1 cellular context compared by ENCODE assay signal in the genomic region with DNA sequence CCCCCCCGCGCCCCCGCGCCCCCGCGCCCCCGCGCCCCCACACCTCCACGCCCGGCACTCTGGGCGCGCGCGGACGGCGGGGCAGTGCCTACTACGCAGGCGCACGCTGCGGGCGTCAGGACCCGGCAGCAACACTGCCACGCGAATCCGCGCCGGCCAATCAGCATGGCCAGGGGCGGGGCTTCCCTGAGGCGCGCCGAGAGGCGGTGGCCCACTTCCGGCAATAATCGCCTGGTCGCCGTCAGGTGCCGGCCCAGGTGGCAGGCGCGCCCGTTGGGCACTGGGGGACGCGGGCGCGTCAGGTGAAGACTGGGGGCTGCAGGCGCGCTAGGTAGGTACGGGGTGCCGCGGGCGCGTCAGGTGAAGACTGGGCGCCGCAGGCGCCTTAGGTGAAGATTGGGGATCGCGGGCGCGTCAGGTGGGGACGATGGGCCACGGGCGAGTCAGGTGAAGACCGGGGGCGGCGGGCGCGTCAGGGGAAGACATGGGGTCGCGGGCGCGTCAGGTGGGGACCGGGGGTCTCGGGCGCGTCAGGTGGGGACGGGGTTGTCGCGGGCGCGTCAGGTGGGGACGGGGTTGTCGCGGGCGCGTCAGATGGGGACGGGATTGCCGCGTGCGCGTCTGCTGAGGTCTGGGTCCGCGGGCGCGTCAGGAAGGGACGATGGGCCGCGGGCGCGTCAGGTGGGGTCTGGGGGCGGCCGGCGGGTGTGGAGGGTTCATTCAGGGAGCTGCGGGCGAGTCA.
TF ChIP-seq lines count a peak whose summit lies in the region.

No MANE protein-coding gene starts in this region.

TF ChIP-seq in K562, 482 proteins besides CTCF, POLR2A, EP300 and RAD21 (continued from another document and continues in another):
- TF ChIP-seq, protein P1, sequence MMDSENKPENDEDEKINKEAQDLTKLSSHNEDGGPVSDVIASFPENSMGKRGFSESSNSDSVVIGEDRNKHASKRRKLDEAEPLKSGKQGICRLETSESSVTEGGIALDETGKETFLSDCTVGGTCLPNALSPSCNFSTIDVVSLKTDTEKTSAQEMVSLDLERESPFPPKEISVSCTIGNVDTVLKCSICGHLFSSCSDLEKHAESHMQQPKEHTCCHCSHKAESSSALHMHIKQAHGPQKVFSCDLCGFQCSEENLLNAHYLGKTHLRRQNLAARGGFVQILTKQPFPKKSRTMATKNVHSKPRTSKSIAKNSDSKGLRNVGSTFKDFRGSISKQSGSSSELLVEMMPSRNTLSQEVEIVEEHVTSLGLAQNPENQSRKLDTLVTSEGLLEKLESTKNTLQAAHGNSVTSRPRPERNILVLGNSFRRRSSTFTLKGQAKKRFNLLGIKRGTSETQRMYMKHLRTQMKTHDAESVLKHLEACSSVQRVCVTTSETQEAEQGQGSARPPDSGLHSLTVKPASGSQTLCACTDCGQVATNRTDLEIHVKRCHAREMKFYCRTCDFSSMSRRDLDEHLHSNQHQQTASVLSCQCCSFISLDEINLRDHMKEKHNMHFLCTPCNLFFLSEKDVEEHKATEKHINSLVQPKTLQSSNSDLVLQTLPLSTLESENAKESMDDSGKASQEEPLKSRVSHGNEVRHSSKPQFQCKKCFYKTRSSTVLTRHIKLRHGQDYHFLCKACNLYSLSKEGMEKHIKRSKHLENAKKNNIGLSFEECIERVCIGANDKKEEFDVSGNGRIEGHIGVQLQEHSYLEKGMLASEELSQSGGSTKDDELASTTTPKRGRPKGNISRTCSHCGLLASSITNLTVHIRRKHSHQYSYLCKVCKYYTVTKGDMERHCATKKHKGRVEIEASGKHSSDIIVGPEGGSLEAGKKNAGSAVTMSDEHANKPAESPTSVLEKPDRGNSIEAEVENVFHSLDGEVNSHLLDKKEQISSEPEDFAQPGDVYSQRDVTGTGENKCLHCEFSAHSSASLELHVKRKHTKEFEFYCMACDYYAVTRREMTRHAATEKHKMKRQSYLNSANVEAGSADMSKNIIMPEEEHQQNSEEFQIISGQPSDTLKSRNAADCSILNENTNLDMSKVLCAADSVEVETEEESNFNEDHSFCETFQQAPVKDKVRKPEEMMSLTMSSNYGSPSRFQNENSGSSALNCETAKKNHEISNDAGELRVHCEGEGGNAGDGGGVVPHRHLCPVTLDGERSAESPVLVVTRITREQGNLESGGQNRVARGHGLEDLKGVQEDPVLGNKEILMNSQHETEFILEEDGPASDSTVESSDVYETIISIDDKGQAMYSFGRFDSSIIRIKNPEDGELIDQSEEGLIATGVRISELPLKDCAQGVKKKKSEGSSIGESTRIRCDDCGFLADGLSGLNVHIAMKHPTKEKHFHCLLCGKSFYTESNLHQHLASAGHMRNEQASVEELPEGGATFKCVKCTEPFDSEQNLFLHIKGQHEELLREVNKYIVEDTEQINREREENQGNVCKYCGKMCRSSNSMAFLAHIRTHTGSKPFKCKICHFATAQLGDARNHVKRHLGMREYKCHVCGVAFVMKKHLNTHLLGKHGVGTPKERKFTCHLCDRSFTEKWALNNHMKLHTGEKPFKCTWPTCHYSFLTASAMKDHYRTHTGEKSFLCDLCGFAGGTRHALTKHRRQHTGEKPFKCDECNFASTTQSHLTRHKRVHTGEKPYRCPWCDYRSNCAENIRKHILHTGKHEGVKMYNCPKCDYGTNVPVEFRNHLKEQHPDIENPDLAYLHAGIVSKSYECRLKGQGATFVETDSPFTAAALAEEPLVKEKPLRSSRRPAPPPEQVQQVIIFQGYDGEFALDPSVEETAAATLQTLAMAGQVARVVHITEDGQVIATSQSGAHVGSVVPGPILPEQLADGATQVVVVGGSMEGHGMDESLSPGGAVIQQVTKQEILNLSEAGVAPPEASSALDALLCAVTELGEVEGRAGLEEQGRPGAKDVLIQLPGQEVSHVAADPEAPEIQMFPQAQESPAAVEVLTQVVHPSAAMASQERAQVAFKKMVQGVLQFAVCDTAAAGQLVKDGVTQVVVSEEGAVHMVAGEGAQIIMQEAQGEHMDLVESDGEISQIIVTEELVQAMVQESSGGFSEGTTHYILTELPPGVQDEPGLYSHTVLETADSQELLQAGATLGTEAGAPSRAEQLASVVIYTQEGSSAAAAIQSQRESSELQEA (IDR thresholded peaks at IDR 0.05; ENCODE audit: low read depth): no peak
- no peak for TF ChIP-seq ZC3H4 (CRISPR knock-in tag; IDR thresholded peaks at IDR 0.05; ENCODE audit: borderline replicate concordance)
- peak; percentile 82 for TF ChIP-seq CXXC5 (CRISPR knock-in tag; IDR thresholded peaks at IDR 0.05)
- TF ChIP-seq HCFC1 (IDR thresholded peaks at IDR 0.05; ENCODE audit: low read depth, low read length): 0 out of 2 replicates have a peak, but pooled peaks have one; percentile 22
- TF ChIP-seq RFX5 (IDR thresholded peaks at IDR 0.05; ENCODE audit: low read depth, low read length): no peak
- TF ChIP-seq PHB2 (IDR thresholded peaks at IDR 0.05; ENCODE audit: low read depth): no peak
- TF ChIP-seq HIVEP1 (CRISPR knock-in tag; IDR thresholded peaks at IDR 0.05): no peak
- peak; percentile 71 to 76; a peak in 2 of 4 replicates for TF ChIP-seq SIN3A (IDR thresholded peaks at IDR 0.05; ENCODE audit: borderline replicate concordance in 2 of 2, control insufficient read depth in 1 of 2, low read depth in 2 of 2, low read length in 2 of 2)
- no peak for TF ChIP-seq RNF2 (IDR thresholded peaks at IDR 0.05)
- no peak for TF ChIP-seq HDAC3 (IDR thresholded peaks at IDR 0.05; ENCODE audit: borderline replicate concordance, partially characterized antibody)
- no peak for TF ChIP-seq HOXB6 (CRISPR knock-in tag; IDR thresholded peaks at IDR 0.05; ENCODE audit: borderline replicate concordance)
- TF ChIP-seq, protein P2, sequence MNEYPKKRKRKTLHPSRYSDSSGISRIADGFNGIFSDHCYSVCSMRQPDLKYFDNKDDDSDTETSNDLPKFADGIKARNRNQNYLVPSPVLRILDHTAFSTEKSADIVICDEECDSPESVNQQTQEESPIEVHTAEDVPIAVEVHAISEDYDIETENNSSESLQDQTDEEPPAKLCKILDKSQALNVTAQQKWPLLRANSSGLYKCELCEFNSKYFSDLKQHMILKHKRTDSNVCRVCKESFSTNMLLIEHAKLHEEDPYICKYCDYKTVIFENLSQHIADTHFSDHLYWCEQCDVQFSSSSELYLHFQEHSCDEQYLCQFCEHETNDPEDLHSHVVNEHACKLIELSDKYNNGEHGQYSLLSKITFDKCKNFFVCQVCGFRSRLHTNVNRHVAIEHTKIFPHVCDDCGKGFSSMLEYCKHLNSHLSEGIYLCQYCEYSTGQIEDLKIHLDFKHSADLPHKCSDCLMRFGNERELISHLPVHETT (CRISPR knock-in tag; conservative IDR thresholded peaks at IDR 0.05 in 1 of 2, IDR thresholded peaks at IDR 0.05 in 1 of 2): no peak
- TF ChIP-seq SMAD2 (IDR thresholded peaks at IDR 0.05; ENCODE audit: low read depth, low read length): no peak
- no peak for TF ChIP-seq RBM34 (IDR thresholded peaks at IDR 0.05; ENCODE audit: borderline replicate concordance, insufficient read depth, low read length)
- TF ChIP-seq ZNF3 (CRISPR knock-in tag; IDR thresholded peaks at IDR 0.05): no peak
- no peak for TF ChIP-seq IRF2 (CRISPR knock-in tag; IDR thresholded peaks at IDR 0.05)
- TF ChIP-seq PHTF2 (CRISPR knock-in tag; IDR thresholded peaks at IDR 0.05): no peak
- 0 out of 2 replicates have a peak, but pooled peaks have one; percentile 22 for TF ChIP-seq ETV5 (CRISPR knock-in tag; IDR thresholded peaks at IDR 0.05; ENCODE audit: low read depth)
- no peak for TF ChIP-seq GABPB2 (CRISPR knock-in tag; conservative IDR thresholded peaks at IDR 0.05)
- TF ChIP-seq MTA3 (IDR thresholded peaks at IDR 0.05; ENCODE audit: borderline replicate concordance): no peak
- TF ChIP-seq, protein P3, sequence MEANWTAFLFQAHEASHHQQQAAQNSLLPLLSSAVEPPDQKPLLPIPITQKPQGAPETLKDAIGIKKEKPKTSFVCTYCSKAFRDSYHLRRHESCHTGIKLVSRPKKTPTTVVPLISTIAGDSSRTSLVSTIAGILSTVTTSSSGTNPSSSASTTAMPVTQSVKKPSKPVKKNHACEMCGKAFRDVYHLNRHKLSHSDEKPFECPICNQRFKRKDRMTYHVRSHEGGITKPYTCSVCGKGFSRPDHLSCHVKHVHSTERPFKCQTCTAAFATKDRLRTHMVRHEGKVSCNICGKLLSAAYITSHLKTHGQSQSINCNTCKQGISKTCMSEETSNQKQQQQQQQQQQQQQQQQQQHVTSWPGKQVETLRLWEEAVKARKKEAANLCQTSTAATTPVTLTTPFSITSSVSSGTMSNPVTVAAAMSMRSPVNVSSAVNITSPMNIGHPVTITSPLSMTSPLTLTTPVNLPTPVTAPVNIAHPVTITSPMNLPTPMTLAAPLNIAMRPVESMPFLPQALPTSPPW (CRISPR knock-in tag; IDR thresholded peaks at IDR 0.05): peak; percentile 73; the same call in 1 of the 2 replicates
- no peak for TF ChIP-seq ZNF316 (IDR thresholded peaks at IDR 0.05)
- TF ChIP-seq TSC22D4 (tag; IDR thresholded peaks at IDR 0.05): no peak
- TF ChIP-seq EWSR1 (IDR thresholded peaks at IDR 0.05; ENCODE audit: borderline replicate concordance, low read depth, partially characterized antibody): no peak
- no peak for TF ChIP-seq NCOR1 (IDR thresholded peaks at IDR 0.05)
- TF ChIP-seq SIX5 (IDR thresholded peaks at IDR 0.05; ENCODE audit: borderline replicate concordance in 1 of 2, insufficient read depth in 1 of 2, low read depth in 1 of 2, low read length in 2 of 2): no peak
- TF ChIP-seq ELF2 (CRISPR knock-in tag; IDR thresholded peaks at IDR 0.05): peak; percentile 47; the same call in 1 of the 2 replicates
- TF ChIP-seq, protein P4, sequence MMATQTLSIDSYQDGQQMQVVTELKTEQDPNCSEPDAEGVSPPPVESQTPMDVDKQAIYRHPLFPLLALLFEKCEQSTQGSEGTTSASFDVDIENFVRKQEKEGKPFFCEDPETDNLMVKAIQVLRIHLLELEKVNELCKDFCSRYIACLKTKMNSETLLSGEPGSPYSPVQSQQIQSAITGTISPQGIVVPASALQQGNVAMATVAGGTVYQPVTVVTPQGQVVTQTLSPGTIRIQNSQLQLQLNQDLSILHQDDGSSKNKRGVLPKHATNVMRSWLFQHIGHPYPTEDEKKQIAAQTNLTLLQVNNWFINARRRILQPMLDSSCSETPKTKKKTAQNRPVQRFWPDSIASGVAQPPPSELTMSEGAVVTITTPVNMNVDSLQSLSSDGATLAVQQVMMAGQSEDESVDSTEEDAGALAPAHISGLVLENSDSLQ (IDR thresholded peaks at IDR 0.05): no peak
- TF ChIP-seq, protein P5, sequence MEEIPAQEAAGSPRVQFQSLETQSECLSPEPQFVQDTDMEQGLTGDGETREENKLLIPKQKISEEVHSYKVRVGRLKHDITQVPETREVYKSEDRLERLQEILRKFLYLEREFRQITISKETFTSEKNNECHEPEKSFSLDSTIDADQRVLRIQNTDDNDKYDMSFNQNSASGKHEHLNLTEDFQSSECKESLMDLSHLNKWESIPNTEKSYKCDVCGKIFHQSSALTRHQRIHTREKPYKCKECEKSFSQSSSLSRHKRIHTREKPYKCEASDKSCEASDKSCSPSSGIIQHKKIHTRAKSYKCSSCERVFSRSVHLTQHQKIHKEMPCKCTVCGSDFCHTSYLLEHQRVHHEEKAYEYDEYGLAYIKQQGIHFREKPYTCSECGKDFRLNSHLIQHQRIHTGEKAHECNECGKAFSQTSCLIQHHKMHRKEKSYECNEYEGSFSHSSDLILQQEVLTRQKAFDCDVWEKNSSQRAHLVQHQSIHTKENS (CRISPR knock-in tag; IDR thresholded peaks at IDR 0.05): no peak
- TF ChIP-seq, protein P6, sequence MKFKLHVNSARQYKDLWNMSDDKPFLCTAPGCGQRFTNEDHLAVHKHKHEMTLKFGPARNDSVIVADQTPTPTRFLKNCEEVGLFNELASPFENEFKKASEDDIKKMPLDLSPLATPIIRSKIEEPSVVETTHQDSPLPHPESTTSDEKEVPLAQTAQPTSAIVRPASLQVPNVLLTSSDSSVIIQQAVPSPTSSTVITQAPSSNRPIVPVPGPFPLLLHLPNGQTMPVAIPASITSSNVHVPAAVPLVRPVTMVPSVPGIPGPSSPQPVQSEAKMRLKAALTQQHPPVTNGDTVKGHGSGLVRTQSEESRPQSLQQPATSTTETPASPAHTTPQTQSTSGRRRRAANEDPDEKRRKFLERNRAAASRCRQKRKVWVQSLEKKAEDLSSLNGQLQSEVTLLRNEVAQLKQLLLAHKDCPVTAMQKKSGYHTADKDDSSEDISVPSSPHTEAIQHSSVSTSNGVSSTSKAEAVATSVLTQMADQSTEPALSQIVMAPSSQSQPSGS (CRISPR knock-in tag; IDR thresholded peaks at IDR 0.05): no peak
- TF ChIP-seq ZNF586 (CRISPR knock-in tag; conservative IDR thresholded peaks at IDR 0.05): no peak
- no peak for TF ChIP-seq RBM15 (IDR thresholded peaks at IDR 0.05; ENCODE audit: insufficient read depth, low read length)
- TF ChIP-seq, protein P7, sequence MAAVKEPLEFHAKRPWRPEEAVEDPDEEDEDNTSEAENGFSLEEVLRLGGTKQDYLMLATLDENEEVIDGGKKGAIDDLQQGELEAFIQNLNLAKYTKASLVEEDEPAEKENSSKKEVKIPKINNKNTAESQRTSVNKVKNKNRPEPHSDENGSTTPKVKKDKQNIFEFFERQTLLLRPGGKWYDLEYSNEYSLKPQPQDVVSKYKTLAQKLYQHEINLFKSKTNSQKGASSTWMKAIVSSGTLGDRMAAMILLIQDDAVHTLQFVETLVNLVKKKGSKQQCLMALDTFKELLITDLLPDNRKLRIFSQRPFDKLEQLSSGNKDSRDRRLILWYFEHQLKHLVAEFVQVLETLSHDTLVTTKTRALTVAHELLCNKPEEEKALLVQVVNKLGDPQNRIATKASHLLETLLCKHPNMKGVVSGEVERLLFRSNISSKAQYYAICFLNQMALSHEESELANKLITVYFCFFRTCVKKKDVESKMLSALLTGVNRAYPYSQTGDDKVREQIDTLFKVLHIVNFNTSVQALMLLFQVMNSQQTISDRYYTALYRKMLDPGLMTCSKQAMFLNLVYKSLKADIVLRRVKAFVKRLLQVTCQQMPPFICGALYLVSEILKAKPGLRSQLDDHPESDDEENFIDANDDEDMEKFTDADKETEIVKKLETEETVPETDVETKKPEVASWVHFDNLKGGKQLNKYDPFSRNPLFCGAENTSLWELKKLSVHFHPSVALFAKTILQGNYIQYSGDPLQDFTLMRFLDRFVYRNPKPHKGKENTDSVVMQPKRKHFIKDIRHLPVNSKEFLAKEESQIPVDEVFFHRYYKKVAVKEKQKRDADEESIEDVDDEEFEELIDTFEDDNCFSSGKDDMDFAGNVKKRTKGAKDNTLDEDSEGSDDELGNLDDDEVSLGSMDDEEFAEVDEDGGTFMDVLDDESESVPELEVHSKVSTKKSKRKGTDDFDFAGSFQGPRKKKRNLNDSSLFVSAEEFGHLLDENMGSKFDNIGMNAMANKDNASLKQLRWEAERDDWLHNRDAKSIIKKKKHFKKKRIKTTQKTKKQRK (IDR thresholded peaks at IDR 0.05; ENCODE audit: borderline replicate concordance, low read depth, low read length): no peak
- TF ChIP-seq, protein P8, sequence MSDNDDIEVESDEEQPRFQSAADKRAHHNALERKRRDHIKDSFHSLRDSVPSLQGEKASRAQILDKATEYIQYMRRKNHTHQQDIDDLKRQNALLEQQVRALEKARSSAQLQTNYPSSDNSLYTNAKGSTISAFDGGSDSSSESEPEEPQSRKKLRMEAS (CRISPR knock-in tag; IDR thresholded peaks at IDR 0.05): peak; percentile 77
- no peak for TF ChIP-seq MAFK (IDR thresholded peaks at IDR 0.05; ENCODE audit: low read length)
- no peak for TF ChIP-seq HNRNPH1 (optimal IDR thresholded peaks at IDR 0.05; ENCODE audit: low read depth, low read length)
- no peak for TF ChIP-seq NFIC (IDR thresholded peaks at IDR 0.05)
